Comparison of ENCODE assay signal across 8 cellular contexts in genomic region chr5:54785729-54786548, GRCh38.
DNase-seq lines count a peak whose midpoint lies in the region; ATAC-seq and TF ChIP-seq lines count a peak whose summit lies in the region.

No MANE protein-coding gene starts in this region.

- WGBS in esophagus squamous epithelium, 2 donors, result 66 to 73% methylated on average over 6 to 8 of the region's 9 CpGs

- H3K4me1 Mint-ChIP-seq in Caco-2 (ENCODE audit: low read depth, unreplicated experiment), result no peaks in the 10 kb centered on the region

- no TSS peak for BruUV-seq in Caco-2 (replicated peaks; lab: Mats Ljungman, UMichigan)

- DNase-seq in astrocyte of the spinal cord (ENCODE audit: low read depth, low spot score) (peak; percentile 32), lung microvascular endothelial cell (ENCODE audit: low read depth in 2 of 2) (peak; percentile 35 to 93), NCI-H146 treated with DMSO at 0.1 percent for 48 hours (lab: John Stamatoyannopoulos, UW; ENCODE audit: unreplicated experiment) (no peak), epidermal melanocyte (ENCODE audit: insufficient read length, low spot score) (no peak), esophagus squamous epithelium (lab: John Stamatoyannopoulos, UW) (no peak), Caco-2 (no peak)

- peaks cover 0 to 11% (median 0%) of the 10 kb centered on the region in 3 donors for H3K4me1 ChIP-seq in esophagus squamous epithelium
- H3K4me1 ChIP-seq in Caco-2, result no peaks in the 10 kb centered on the region

- TF ChIP-seq CTCF in astrocyte of the spinal cord (IDR thresholded peaks at IDR 0.05; ENCODE audit: low read depth, low read length), result no peak
- TF ChIP-seq CTCF in esophagus squamous epithelium (IDR thresholded peaks at IDR 0.05), result no peak
- TF ChIP-seq CTCF in Caco-2 (IDR thresholded peaks at IDR 0.05; ENCODE audit: insufficient read depth in 1 of 2, low read depth in 1 of 2, low read length in 1 of 2, severe bottlenecking in 1 of 2, unreplicated experiment in 1 of 2), result no peak

- intact Hi-C loops in esophagus squamous epithelium (cut with DNase I) (no loop called here), Caco-2 (cut with micrococcal nuclease; ENCODE audit: unreplicated experiment) (no loop called here)

- H3K9me3 ChIP-seq in esophagus squamous epithelium (no peaks in the 10 kb centered on the region), Caco-2 (no peaks in the 10 kb centered on the region)

- no peak overlapping the region for H3K4me3 Mint-ChIP-seq in Caco-2 (ENCODE audit: unreplicated experiment)

- H3K27me3 ChIP-seq in esophagus squamous epithelium (no peaks in the 10 kb centered on the region), Caco-2 (replicated peaks; ENCODE audit: control insufficient read depth, insufficient read depth, low read length) (no peaks in the 10 kb centered on the region)

- peak; percentile 60 for ATAC-seq in GM18873 (IDR thresholded peaks at IDR 0.05; ENCODE audit: low FRiP score, unreplicated experiment)
- ATAC-seq in HG03280 (IDR thresholded peaks at IDR 0.05; ENCODE audit: unreplicated experiment), result peak; percentile 92

- no peak overlapping the region for H3K27ac Mint-ChIP-seq in Caco-2 (ENCODE audit: unreplicated experiment)

- H3K27me3 Mint-ChIP-seq in Caco-2 (ENCODE audit: insufficient read depth, unreplicated experiment), result no peaks in the 10 kb centered on the region

- H3K4me3 ChIP-seq in astrocyte of the spinal cord (ENCODE audit: low read depth, low read length) (no peak overlapping the region), esophagus squamous epithelium (no peak overlapping the region), Caco-2 (ENCODE audit: low read depth, low read length) (no peak overlapping the region)

- H3K27ac ChIP-seq in esophagus squamous epithelium, result no peak overlapping the region

- H3K9me3 Mint-ChIP-seq in Caco-2 (ENCODE audit: unreplicated experiment), result no peaks in the 10 kb centered on the region

- CTCF ChIA-PET in Caco-2 (lab: Charles Lee), result no interaction called here

- in situ Hi-C loops in astrocyte of the spinal cord (cut with HindIII; ENCODE audit: low sequenced_read_pairs), result no loop called here

- no peaks in the 10 kb centered on the region for H3K36me3 Mint-ChIP-seq in Caco-2 (ENCODE audit: insufficient read depth, unreplicated experiment)

- POLR2A ChIA-PET in Caco-2 (lab: Charles Lee), result no interaction called here

- H3K36me3 ChIP-seq in esophagus squamous epithelium (no peaks in the 10 kb centered on the region), Caco-2 (ENCODE audit: control insufficient read depth, insufficient read depth, low read length) (no peaks in the 10 kb centered on the region)

- no peak for TF ChIP-seq POLR2A in esophagus squamous epithelium (IDR thresholded peaks at IDR 0.05)

Comparison
In these comparisons a context has a peak if more than half of its experiments do, and no peak if none do; other contexts are left out.
1. DNase-seq: peak in astrocyte of the spinal cord (single experiment) and lung microvascular endothelial cell (2 of 2); none in NCI-H146 treated with DMSO at 0.1 percent for 48 hours (single experiment), epidermal melanocyte (single experiment), esophagus squamous epithelium (single experiment) and Caco-2 (0 of 2).